ENCODE assay signal across 1 cellular context in genomic region chr15:65214010-65214409, GRCh38.
TF ChIP-seq lines count a peak whose summit lies in the region.

No MANE protein-coding gene starts in this region.

TF ChIP-seq in K562, 482 proteins besides CTCF, POLR2A, EP300 and RAD21 (continued from another document):
- TF ChIP-seq UBTF (IDR thresholded peaks at IDR 0.05; ENCODE audit: borderline replicate concordance in 1 of 2, low read depth in 2 of 2, low read length in 2 of 2) (no peak), GABPB2 (CRISPR knock-in tag; conservative IDR thresholded peaks at IDR 0.05) (no peak), SNAPC5 (CRISPR knock-in tag; IDR thresholded peaks at IDR 0.05) (no peak), ESRRA (IDR thresholded peaks at IDR 0.05; ENCODE audit: borderline replicate concordance, low read depth) (peak; percentile 76), MLLT1 (IDR thresholded peaks at IDR 0.05) (no peak), HMGXB4 (CRISPR knock-in tag; IDR thresholded peaks at IDR 0.05) (no peak), FOXJ3 (CRISPR knock-in tag; IDR thresholded peaks at IDR 0.05) (no peak), IRF2 (CRISPR knock-in tag; IDR thresholded peaks at IDR 0.05) (no peak), SIRT6 (IDR thresholded peaks at IDR 0.05; ENCODE audit: low read depth, low read length) (no peak), TCF3 (CRISPR knock-in tag; IDR thresholded peaks at IDR 0.05) (0 out of 2 replicates have a peak, but pooled peaks have one; percentile 15), RNF219 (CRISPR knock-in tag; IDR thresholded peaks at IDR 0.05) (no peak), KLF13 (tag; IDR thresholded peaks at IDR 0.05; ENCODE audit: borderline replicate concordance, low read depth) (no peak), TEAD4 (IDR thresholded peaks at IDR 0.05; ENCODE audit: low read length) (no peak), TEAD4 (CRISPR knock-in tag; IDR thresholded peaks at IDR 0.05; ENCODE audit: borderline replicate concordance) (no peak), GATAD2B (IDR thresholded peaks at IDR 0.05; ENCODE audit: borderline replicate concordance) (no peak), CBFA2T3 (IDR thresholded peaks at IDR 0.05) (0 out of 2 replicates have a peak, but pooled peaks have one; percentile 41), ZBTB33 (CRISPR knock-in tag; IDR thresholded peaks at IDR 0.05) (no peak)
